ENCODE assay signal across 1 cellular context in genomic region chr12:64835926-64836325, GRCh38.
TF ChIP-seq lines count a peak whose summit lies in the region.

No MANE protein-coding gene starts in this region.

TF ChIP-seq in K562, 482 proteins besides CTCF, POLR2A, EP300 and RAD21 (continued from another document):
- no peak for TF ChIP-seq PTTG1 (tag; IDR thresholded peaks at IDR 0.05; ENCODE audit: low read depth)
